Comparison of ENCODE assay signal across 12 cellular contexts in genomic region chr15:59543721-59544547, GRCh38.
DNase-seq lines count a peak whose midpoint lies in the region; ATAC-seq and TF ChIP-seq lines count a peak whose summit lies in the region.
"Had no signal": no experiment of that assay in that cellular context is flagged by ENCODE, and none has a peak within 500 bp of the region (broad histone marks: within the 10 kb centered on the region; RNA-seq: fewer than 3 reads in every experiment).

No MANE protein-coding gene starts in this region.

- ATAC-seq in GM19455 (IDR thresholded peaks at IDR 0.05; ENCODE audit: unreplicated experiment) (peak; percentile 52), HG03432 (IDR thresholded peaks at IDR 0.05; ENCODE audit: unreplicated experiment) (peak; percentile 89)

- H3K36me3 Mint-ChIP-seq in activated naive CD8-positive, alpha-beta T cell treated with anti-CD3 and anti-CD28 coated beads for 36 hours, result no peaks in the 10 kb centered on the region

- no peak for TF ChIP-seq CTCF in GM10248 (IDR thresholded peaks at IDR 0.05; ENCODE audit: control extremely low read depth, extremely low read depth, low read depth, missing control alignments)

- no peaks in the 10 kb centered on the region for H3K9me3 Mint-ChIP-seq in activated naive CD8-positive, alpha-beta T cell treated with anti-CD3 and anti-CD28 coated beads for 36 hours

- H3K27ac Mint-ChIP-seq in activated naive CD8-positive, alpha-beta T cell treated with anti-CD3 and anti-CD28 coated beads for 36 hours, result peak overlapping the region; percentile 43
- H3K27ac Mint-ChIP-seq: nephron had no signal

- H3K27me3 Mint-ChIP-seq in activated naive CD8-positive, alpha-beta T cell treated with anti-CD3 and anti-CD28 coated beads for 36 hours, result no peaks in the 10 kb centered on the region

- peak overlapping the region; percentile 20 for H3K4me3 Mint-ChIP-seq in activated naive CD8-positive, alpha-beta T cell treated with anti-CD3 and anti-CD28 coated beads for 36 hours
- H3K4me3 Mint-ChIP-seq: nephron had no signal

- peaks cover 12% of the 10 kb centered on the region for H3K4me1 Mint-ChIP-seq in activated naive CD8-positive, alpha-beta T cell treated with anti-CD3 and anti-CD28 coated beads for 36 hours
- H3K4me1 Mint-ChIP-seq: nephron had no signal

- DNase-seq in GM10248 (ENCODE audit: extremely low spot score) (peak; percentile 59), NCI-H1930 (lab: John Stamatoyannopoulos, UW) (no peak), hepatic stellate cell (ENCODE audit: low spot score) (no peak), KG1 (lab: John Stamatoyannopoulos, UW) (no peak)
- DNase-seq in activated naive CD8-positive, alpha-beta T cell treated with anti-CD3 and anti-CD28 coated beads for 36 hours, result peak; percentile 22
- DNase-seq in stimulated activated CD4-positive, alpha-beta T cell treated with anti-CD3 and anti-CD28 coated beads, Interleukin-4, amount 100 ng/mL, for 1 hour, result no peak
- DNase-seq: activated CD4-positive, CD25-positive, alpha-beta regulatory T cell treated with anti-CD3 and anti-CD28 coated beads, Interleukin-2, amount 50 U/mL, for 72 hours; DMS153; Kasumi-1 had no signal

- CTCF ChIA-PET in GM10248 (lab: Yijun Ruan, JAX), result interaction anchor here (2.6 to 3.1 kb wide), 2 partner anchors 11 to 15 kb away, joined by 18 to 33 read pairs; no protein-coding TSS in a partner anchor

- POLR2A ChIA-PET in GM10248 (lab: Yijun Ruan, JAX), result no interaction called here

Comparison
In these comparisons a context has a peak if more than half of its experiments do, and no peak if none do; other contexts are left out.
1. DNase-seq: peak in GM10248 (single experiment) and activated naive CD8-positive, alpha-beta T cell treated with anti-CD3 and anti-CD28 coated beads for 36 hours (single experiment); none in NCI-H1930 (0 of 2), hepatic stellate cell (single experiment), KG1 (single experiment) and stimulated activated CD4-positive, alpha-beta T cell treated with anti-CD3 and anti-CD28 coated beads, Interleukin-4, amount 100 ng/mL, for 1 hour (single experiment).